15 cellular contexts compared by ENCODE assay signal in genomic region chr2:223696719-223697118, GRCh38.
DNase-seq lines count a peak whose midpoint lies in the region; ATAC-seq and TF ChIP-seq lines count a peak whose summit lies in the region.
"Had no signal": no experiment of that assay in that cellular context is flagged by ENCODE, and none has a peak within 500 bp of the region (broad histone marks: within the 10 kb centered on the region; RNA-seq: fewer than 3 reads in every experiment).

No MANE protein-coding gene starts in this region.

- H3K27me3 ChIP-seq in breast epithelium, result no peaks in the 10 kb centered on the region
- H3K27me3 ChIP-seq in Panc1 (ENCODE audit: control insufficient read depth, insufficient read depth, low read length), result no peaks in the 10 kb centered on the region
- no peaks in the 10 kb centered on the region for H3K27me3 ChIP-seq in fibroblast of lung (ENCODE audit: control insufficient read depth, insufficient read depth, low read length)
- H3K27me3 ChIP-seq: MG63, Peyer's patch, uterus had no signal

- H3K36me3 ChIP-seq in breast epithelium (no peaks in the 10 kb centered on the region), Panc1 (ENCODE audit: control insufficient read depth, insufficient read depth, low read length) (no peaks in the 10 kb centered on the region), fibroblast of lung (ENCODE audit: control insufficient read depth, insufficient read depth, low read length) (no peaks in the 10 kb centered on the region)
- H3K36me3 ChIP-seq: MG63, Peyer's patch, uterus had no signal

- no peak overlapping the region for H2AFZ ChIP-seq in fibroblast of lung (ENCODE audit: low read length)

- no peaks in the 10 kb centered on the region for H3K9me3 ChIP-seq in breast epithelium
- peaks cover 12% of the 10 kb centered on the region; the same call in 1 of the 2 replicates for H3K9me3 ChIP-seq in Panc1 (ENCODE audit: control insufficient read depth, insufficient read depth, low read depth, low read length)
- no peaks in the 10 kb centered on the region for H3K9me3 ChIP-seq in fibroblast of lung (ENCODE audit: control insufficient read depth, insufficient read depth, low read depth, low read length)
- H3K9me3 ChIP-seq: MG63, Peyer's patch, uterus had no signal

- H4K20me1 ChIP-seq in fibroblast of lung (ENCODE audit: control insufficient read depth, extremely low read depth, insufficient read depth, low read length), result no peaks in the 10 kb centered on the region

- in situ Hi-C loops in Panc1 (cut with HindIII; ENCODE audit: low pct_unique_long_range_greater_than_20kb, low sequenced_read_pairs), result no loop called here

- peaks cover 6% of the 10 kb centered on the region for H3K9me3 Mint-ChIP-seq in MCF 10A (ENCODE audit: unreplicated experiment)
- H3K9me3 Mint-ChIP-seq: activated B cell treated with CpG ODN at 0.5 μM for 24 hours, H9 had no signal

- intact Hi-C loops in MCF 10A (cut with micrococcal nuclease) (no loop called here), breast epithelium (cut with DNase I; ENCODE audit: low total_unique reads) (no loop called here), Panc1 (cut with micrococcal nuclease; ENCODE audit: unreplicated experiment) (no loop called here)

- H3K4me3 ChIP-seq in breast epithelium (no peak overlapping the region), Panc1 (ENCODE audit: low read depth in 2 of 2, low read length in 2 of 2) (no peak overlapping the region), fibroblast of lung (replicated peaks in 1 of 4; ENCODE audit: control extremely low read depth in 1 of 4, insufficient read depth in 1 of 4, low read depth in 3 of 4, low read length in 4 of 4) (no peak overlapping the region)
- H3K4me3 ChIP-seq: MG63, Peyer's patch, uterus had no signal

- no peak overlapping the region for H3K9ac ChIP-seq in fibroblast of lung (ENCODE audit: insufficient read depth, low read length)

- peaks cover 9% of the 10 kb centered on the region for H3K36me3 Mint-ChIP-seq in MCF 10A (ENCODE audit: insufficient read depth, unreplicated experiment)

- H3K27ac ChIP-seq in breast epithelium (peak overlapping the region in 1 of 2 donors; percentile 34), Panc1 (ENCODE audit: low read length) (peak overlapping the region; percentile 5; the same call in 1 of the 2 replicates), fibroblast of lung (ENCODE audit: insufficient read depth, low read length) (no peak overlapping the region)
- H3K27ac ChIP-seq: Peyer's patch, uterus had no signal

- TF ChIP-seq CTCF in MCF 10A (IDR thresholded peaks at IDR 0.05; ENCODE audit: unreplicated experiment) (no peak), breast epithelium (IDR thresholded peaks at IDR 0.05) (no peak), Panc1 (IDR thresholded peaks at IDR 0.05) (no peak), fibroblast of lung (conservative IDR thresholded peaks at IDR 0.05 in 1 of 2, IDR thresholded peaks at IDR 0.05 in 1 of 2; ENCODE audit: low read depth in 1 of 2, low read length in 2 of 2) (no peak)

- H3K4me1 ChIP-seq in breast epithelium (no peaks in the 10 kb centered on the region), Panc1 (ENCODE audit: control insufficient read depth, insufficient read depth, low read length) (peaks cover 7% of the 10 kb centered on the region; the same call in 1 of the 2 replicates), fibroblast of lung (ENCODE audit: control insufficient read depth, extremely low read depth, insufficient read depth, low read length) (peaks cover 7% of the 10 kb centered on the region)
- H3K4me1 ChIP-seq: Peyer's patch, uterus had no signal

- BruUV-seq in MCF 10A (replicated peaks; lab: Mats Ljungman, UMichigan), result no TSS peak
- BruUV-seq in Panc1 (replicated peaks; lab: Mats Ljungman, UMichigan), result no TSS peak

- peaks cover 43% of the 10 kb centered on the region for H3K4me1 Mint-ChIP-seq in MCF 10A (ENCODE audit: insufficient read depth, unreplicated experiment)

- peak; percentile 64 for DNase-seq in MCF 10A (ENCODE audit: unreplicated experiment)
- DNase-seq in breast epithelium (ENCODE audit: low spot score in 2 of 2), result no peak
- no peak for DNase-seq in Panc1 (ENCODE audit: low read depth, low spot score)
- peak; percentile 17 to 66 for DNase-seq in fibroblast of lung (ENCODE audit: low read depth in 2 of 2)
- no peak for DNase-seq in activated CD4-positive, alpha-beta T cell treated with anti-CD3 and anti-CD28 coated beads for 1 hour
- DNase-seq in glomerular visceral epithelial cell (ENCODE audit: extremely low spot score), result no peak
- no peak for DNase-seq in DMS 273 treated with DMSO at 0.1 percent for 48 hours (lab: John Stamatoyannopoulos, UW)
- DNase-seq: activated B cell treated with CpG ODN at 0.5 μM for 24 hours; activated T-cell treated with anti-CD3 and anti-CD28 coated beads, Interleukin-2, amount 50 U/mL, for 48 hours; H9; MG63; Peyer's patch; right cardiac atrium; uterus had no signal

- TF ChIP-seq POLR2A in breast epithelium (IDR thresholded peaks at IDR 0.05), result no peak

- H3K4me2 ChIP-seq in fibroblast of lung (ENCODE audit: extremely low read depth, insufficient read depth, low read length), result no peak overlapping the region

- ATAC-seq in Panc1 (no peak), GM19467 (IDR thresholded peaks at IDR 0.05; ENCODE audit: unreplicated experiment) (no peak)
- ATAC-seq: right cardiac atrium had no signal

- CTCF ChIA-PET in MCF 10A (lab: Yijun Ruan, JAX), result interaction anchor here (1.0 to 4.2 kb wide), 3 partner anchors 21 to 101 kb away, joined by 3 to 24 read pairs (median 4); no protein-coding TSS in a partner anchor
- CTCF ChIA-PET in Panc1 (lab: Charles Lee), result no interaction called here

- no peak overlapping the region for H3K4me3 Mint-ChIP-seq in MCF 10A (ENCODE audit: unreplicated experiment)
- H3K4me3 Mint-ChIP-seq: activated B cell treated with CpG ODN at 0.5 μM for 24 hours, H9 had no signal

- H3K27me3 Mint-ChIP-seq in MCF 10A (ENCODE audit: insufficient read depth, unreplicated experiment), result no peaks in the 10 kb centered on the region

- H3K79me2 ChIP-seq in fibroblast of lung (ENCODE audit: control insufficient read depth, insufficient read depth, low read length), result no peaks in the 10 kb centered on the region

- H3K27ac Mint-ChIP-seq in MCF 10A (ENCODE audit: low read depth, unreplicated experiment), result peak overlapping the region; percentile 99
- H3K27ac Mint-ChIP-seq: activated B cell treated with CpG ODN at 0.5 μM for 24 hours had no signal

- POLR2A ChIA-PET in MCF 10A (lab: Yijun Ruan, JAX) (interaction anchor here (0.8 to 5.3 kb wide), 11 partner anchors 19 to 260 kb away, joined by 3 to 66 read pairs (median 3); partner anchors contain the start of gene MRPL44), Panc1 (lab: Charles Lee) (no interaction called here)

Comparison
In these comparisons a context has a peak if more than half of its experiments do, and no peak if none do; other contexts are left out.
1. DNase-seq: peak in MCF 10A (single experiment) and fibroblast of lung (2 of 2); none in breast epithelium (0 of 2), Panc1 (single experiment), activated CD4-positive, alpha-beta T cell treated with anti-CD3 and anti-CD28 coated beads for 1 hour (single experiment), glomerular visceral epithelial cell (single experiment) and DMS 273 treated with DMSO at 0.1 percent for 48 hours (single experiment).